In genomic region chr4:60723796-60724195, GRCh38 we compare ENCODE assay signal across 20 cellular contexts.
A peak's percentile ranks its signal among the peaks of the same experiment; 100 is the strongest.
DNase-seq lines count a peak whose midpoint lies in the region; ATAC-seq, FAIRE-seq and TF ChIP-seq lines count a peak whose summit lies in the region.
"Had no signal": no experiment of that assay in that cellular context is flagged by ENCODE, and none has a peak within 500 bp of the region (broad histone marks: within the 10 kb centered on the region; RNA-seq: fewer than 3 reads in every experiment).

No MANE protein-coding gene starts in this region.

- H2AK9ac ChIP-seq in IMR-90 (replicated peaks; ENCODE audit: low read depth, low read length, poor library complexity), result peak overlapping the region; percentile 84

- TF ChIP-seq POLR2A in IMR-90 (IDR thresholded peaks at IDR 0.05; ENCODE audit: low read depth, low read length) (no peak), testis (IDR thresholded peaks at IDR 0.05) (no peak)

- peak overlapping the region; percentile 87; the same call in 2 of the 3 replicates for H2BK15ac ChIP-seq in IMR-90 (ENCODE audit: low read depth, low read length)
- H2BK15ac ChIP-seq in mesendoderm (replicated peaks; ENCODE audit: low read depth), result peak overlapping the region; percentile 92

- H3K23ac ChIP-seq in IMR-90 (ENCODE audit: low read depth, low read length) (peak overlapping the region; percentile 93; the same call in 1 of the 2 replicates), mesendoderm (ENCODE audit: low read length) (no peak overlapping the region)

- no CpG with 5 or more reads among the region's 3 CpGs for WGBS in IMR-90 (ENCODE audit: extremely low coverage in 2 of 2, insufficient read length in 1 of 2), 2 experiments
- WGBS in mesendoderm (ENCODE audit: extremely low coverage, insufficient coverage, low lambda C conversion rate), result no CpG with 5 or more reads among the region's 3 CpGs
- WGBS in testis, 2 donors, result 81 to 85% methylated on average over 3 of the region's 3 CpGs

- DNase-seq in AG04450 (ENCODE audit: low read depth, low spot score), result no peak
- DNase-seq in IMR-90, result no peak
- DNase-seq in astrocyte (ENCODE audit: low read depth), result no peak
- DNase-seq in mesendoderm, result peak; percentile 10
- DNase-seq in Kasumi-1 (lab: John Stamatoyannopoulos, UW), result no peak
- DNase-seq in activated CD4-positive, alpha-beta memory T cell treated with anti-CD3 and anti-CD28 coated beads for 36 hours, result no peak
- no peak for DNase-seq in activated T-cell treated with anti-CD3 and anti-CD28 coated beads, Interleukin-2, amount 50 U/mL, for 72 hours
- DNase-seq in testis, result no peak
- DNase-seq: BE2C, DMS79 treated with DMSO at 0.1 percent for 48 hours, GF-D8, NCI-H187 treated with DMSO at 0.1 percent for 48 hours, NCI-H2171, SHP77 treated with DMSO at 0.1 percent for 48 hours had no signal

- no peak overlapping the region; the same call in 1 of the 2 replicates for H3K9ac ChIP-seq in IMR-90 (ENCODE audit: low read depth, low read length)
- peak overlapping the region; percentile 57 for H3K9ac ChIP-seq in astrocyte (ENCODE audit: low read length)
- H3K9ac ChIP-seq in mesendoderm (ENCODE audit: low read length), result no peak overlapping the region
- H3K9ac ChIP-seq: KMS-11 had no signal

- peak overlapping the region; percentile 99 for H4K5ac ChIP-seq in IMR-90 (ENCODE audit: low read depth, low read length)
- no peak overlapping the region for H4K5ac ChIP-seq in mesendoderm (ENCODE audit: low read length)

- no peak overlapping the region for H3K4me3 Mint-ChIP-seq in astrocyte (ENCODE audit: unreplicated experiment)
- H3K4me3 Mint-ChIP-seq in activated CD4-positive, alpha-beta memory T cell treated with anti-CD3 and anti-CD28 coated beads for 36 hours, result no peak overlapping the region
- H3K4me3 Mint-ChIP-seq in activated T-cell treated with anti-CD3 and anti-CD28 coated beads, Interleukin-2, amount 50 U/mL, for 72 hours, result no peak overlapping the region
- H3K4me3 Mint-ChIP-seq: CD4-positive, alpha-beta memory T cell; GM23338 had no signal

- peak overlapping the region; percentile 99 for H2BK20ac ChIP-seq in IMR-90 (ENCODE audit: low read depth, low read length)

- dilution Hi-C loops in IMR-90 (cut with HindIII; ENCODE audit: low sequenced_read_pairs, unreplicated experiment), result no loop called here

- FAIRE-seq in astrocyte (lab: Jason Lieb, UNC), result no peak
- FAIRE-seq: D721Med, RCC 7860 had no signal

- H2BK5ac ChIP-seq in IMR-90 (ENCODE audit: low read depth, low read length, poor library complexity, severe bottlenecking), result peak overlapping the region; percentile 99
- H2BK5ac ChIP-seq in mesendoderm (ENCODE audit: low read length), result no peak overlapping the region

- POLR2A ChIA-PET in AG04450 (lab: Yijun Ruan, JAX), result no interaction called here
- POLR2A ChIA-PET in IMR-90 (lab: Charles Lee; ENCODE audit: unreplicated experiment), result no interaction called here
- POLR2A ChIA-PET in activated CD4-positive, alpha-beta memory T cell treated with anti-CD3 and anti-CD28 coated beads for 36 hours (lab: Charles Lee), result no interaction called here

- H3K4ac ChIP-seq in IMR-90 (ENCODE audit: low read depth, low read length), result peak overlapping the region; percentile 99
- H3K4ac ChIP-seq in mesendoderm (ENCODE audit: low read depth, low read length), result no peak overlapping the region

- H3K36me3 Mint-ChIP-seq in astrocyte (ENCODE audit: low read depth, unreplicated experiment), result no peaks in the 10 kb centered on the region
- no peaks in the 10 kb centered on the region for H3K36me3 Mint-ChIP-seq in activated CD4-positive, alpha-beta memory T cell treated with anti-CD3 and anti-CD28 coated beads for 36 hours
- H3K36me3 Mint-ChIP-seq in activated T-cell treated with anti-CD3 and anti-CD28 coated beads, Interleukin-2, amount 50 U/mL, for 72 hours (ENCODE audit: insufficient read depth in 2 of 2), result no peaks in the 10 kb centered on the region
- H3K36me3 Mint-ChIP-seq: CD4-positive, alpha-beta memory T cell had no signal

- H3K27ac Mint-ChIP-seq in astrocyte (ENCODE audit: unreplicated experiment), result peak overlapping the region; percentile 78
- H3K27ac Mint-ChIP-seq in activated CD4-positive, alpha-beta memory T cell treated with anti-CD3 and anti-CD28 coated beads for 36 hours, result no peak overlapping the region
- no peak overlapping the region for H3K27ac Mint-ChIP-seq in activated T-cell treated with anti-CD3 and anti-CD28 coated beads, Interleukin-2, amount 50 U/mL, for 72 hours
- H3K27ac Mint-ChIP-seq: CD4-positive, alpha-beta memory T cell; GM23338 had no signal

- in situ Hi-C loops in IMR-90 (cut with MboI; ENCODE audit: low sequenced_read_pairs), result no loop called here

- H3K4me1 Mint-ChIP-seq in astrocyte (ENCODE audit: low read depth, unreplicated experiment), result peaks cover 21% of the 10 kb centered on the region
- H3K4me1 Mint-ChIP-seq in activated CD4-positive, alpha-beta memory T cell treated with anti-CD3 and anti-CD28 coated beads for 36 hours (ENCODE audit: low read depth), result no peaks in the 10 kb centered on the region
- H3K4me1 Mint-ChIP-seq in activated T-cell treated with anti-CD3 and anti-CD28 coated beads, Interleukin-2, amount 50 U/mL, for 72 hours (ENCODE audit: low read depth), result no peaks in the 10 kb centered on the region
- H3K4me1 Mint-ChIP-seq: CD4-positive, alpha-beta memory T cell; GM23338 had no signal

- peak overlapping the region; percentile 84 for H3K27ac ChIP-seq in AG04450 (ENCODE audit: low read depth, low read length)
- H3K27ac ChIP-seq in IMR-90 (ENCODE audit: insufficient read depth, low read length), result peak overlapping the region; percentile 99
- H3K27ac ChIP-seq in astrocyte (ENCODE audit: low read depth, low read length), result peak overlapping the region; percentile 86
- H3K27ac ChIP-seq in mesendoderm (ENCODE audit: low read depth, low read length), result no peak overlapping the region
- H3K27ac ChIP-seq in testis, result no peak overlapping the region
- H3K27ac ChIP-seq: HL-60, KMS-11 had no signal

- H3K9me3 ChIP-seq in AG04450 (ENCODE audit: control insufficient read depth, insufficient read depth, low read length) (no peaks in the 10 kb centered on the region), IMR-90 (ENCODE audit: control insufficient read depth, insufficient read depth, low read length) (no peaks in the 10 kb centered on the region), astrocyte (ENCODE audit: insufficient read depth, low read depth, low read length) (no peaks in the 10 kb centered on the region), testis (no peaks in the 10 kb centered on the region)
- H3K9me3 ChIP-seq: BE2C had no signal

- no peaks in the 10 kb centered on the region for H3K9me1 ChIP-seq in IMR-90 (ENCODE audit: insufficient read depth, low read length)

- H3K4me1 ChIP-seq in IMR-90 (ENCODE audit: control insufficient read depth, insufficient read depth, low read length) (peaks cover 16% of the 10 kb centered on the region), astrocyte (ENCODE audit: insufficient read depth, low read length) (peaks cover 15% of the 10 kb centered on the region), mesendoderm (ENCODE audit: control insufficient read depth, low read depth, low read length) (peaks cover 5% of the 10 kb centered on the region), testis (no peaks in the 10 kb centered on the region)
- H3K4me1 ChIP-seq: BE2C had no signal

- H3K9me3 Mint-ChIP-seq in astrocyte (ENCODE audit: unreplicated experiment), result no peaks in the 10 kb centered on the region
- peaks cover 17% of the 10 kb centered on the region for H3K9me3 Mint-ChIP-seq in activated CD4-positive, alpha-beta memory T cell treated with anti-CD3 and anti-CD28 coated beads for 36 hours
- H3K9me3 Mint-ChIP-seq in activated T-cell treated with anti-CD3 and anti-CD28 coated beads, Interleukin-2, amount 50 U/mL, for 72 hours, result peaks cover 1 to 2% of the 10 kb centered on the region in 2 donors
- H3K9me3 Mint-ChIP-seq: GM23338 had no signal

- H3K79me2 ChIP-seq in astrocyte (ENCODE audit: insufficient read depth, low read length) (no peaks in the 10 kb centered on the region), mesendoderm (ENCODE audit: control insufficient read depth, insufficient read depth, low read length) (no peaks in the 10 kb centered on the region)

- H3K27me3 Mint-ChIP-seq in astrocyte (ENCODE audit: low read depth, unreplicated experiment), result no peaks in the 10 kb centered on the region
- H3K27me3 Mint-ChIP-seq in activated CD4-positive, alpha-beta memory T cell treated with anti-CD3 and anti-CD28 coated beads for 36 hours, result no peaks in the 10 kb centered on the region
- no peaks in the 10 kb centered on the region for H3K27me3 Mint-ChIP-seq in activated T-cell treated with anti-CD3 and anti-CD28 coated beads, Interleukin-2, amount 50 U/mL, for 72 hours (ENCODE audit: low read depth)
- H3K27me3 Mint-ChIP-seq: CD4-positive, alpha-beta memory T cell had no signal

- TF ChIP-seq CTCF in AG04450 (IDR thresholded peaks at IDR 0.05; ENCODE audit: low read depth, low read length) (no peak), IMR-90 (conservative IDR thresholded peaks at IDR 0.05; ENCODE audit: low read depth, low read length) (no peak), astrocyte (IDR thresholded peaks at IDR 0.05; ENCODE audit: insufficient read depth, low read depth, low read length) (no peak), testis (IDR thresholded peaks at IDR 0.05) (no peak)

- H4K8ac ChIP-seq in IMR-90 (ENCODE audit: low read depth in 2 of 2, low read length in 2 of 2) (peak overlapping the region; percentile 84 to 92), mesendoderm (ENCODE audit: low read depth, low read length) (no peak overlapping the region)

- no peak for ATAC-seq in IMR-90 (ENCODE audit: low read depth)
- ATAC-seq in activated T-cell treated with anti-CD3 and anti-CD28 coated beads, Interleukin-2, amount 50 U/mL, for 72 hours (replicated peaks in 1 of 2), result no peak
- ATAC-seq: GM23338 had no signal

- peak overlapping the region; percentile 100 for H3K18ac ChIP-seq in IMR-90 (ENCODE audit: low read depth, low read length)
- H3K18ac ChIP-seq in mesendoderm (ENCODE audit: low read length), result no peak overlapping the region

- no peak overlapping the region for H3K4me3 ChIP-seq in AG04450 (ENCODE audit: low read depth, low read length)
- H3K4me3 ChIP-seq in IMR-90 (ENCODE audit: insufficient read depth, low read depth, low read length), result no peak overlapping the region
- H3K4me3 ChIP-seq in astrocyte (ENCODE audit: insufficient read depth, low read depth, low read length), result no peak overlapping the region
- no peak overlapping the region for H3K4me3 ChIP-seq in mesendoderm (ENCODE audit: low read length)
- no peak overlapping the region for H3K4me3 ChIP-seq in testis
- H3K4me3 ChIP-seq: GM23338 had no signal

- H3K4me2 ChIP-seq in IMR-90 (ENCODE audit: low read depth, low read length), result no peak overlapping the region
- peak overlapping the region; percentile 61 for H3K4me2 ChIP-seq in astrocyte (ENCODE audit: low read length)
- H3K4me2 ChIP-seq in mesendoderm (ENCODE audit: low read length), result no peak overlapping the region
- H3K4me2 ChIP-seq: GM23338, KMS-11 had no signal

- H2AK5ac ChIP-seq in IMR-90 (ENCODE audit: low read depth, low read length) (peak overlapping the region; percentile 97), mesendoderm (ENCODE audit: low read length) (no peak overlapping the region)

- intact Hi-C loops in IMR-90 (cut with micrococcal nuclease), result loop anchor here (2.0 kb wide), 1 partner anchor 39 kb away; no protein-coding TSS in a partner anchor
- intact Hi-C loops in activated CD4-positive, alpha-beta memory T cell treated with anti-CD3 and anti-CD28 coated beads for 36 hours (cut with micrococcal nuclease), result no loop called here
- intact Hi-C loops in testis (cut with DNase I; ENCODE audit: low total_unique reads), result no loop called here

- H3K14ac ChIP-seq in IMR-90 (replicated peaks; ENCODE audit: low read depth, low read length), result peak overlapping the region; percentile 83; the same call in 1 of the 2 replicates

- peak overlapping the region; percentile 98 for H4K91ac ChIP-seq in IMR-90 (ENCODE audit: insufficient read depth, low read depth, low read length)

- TF ChIP-seq RAD21 in IMR-90 (IDR thresholded peaks at IDR 0.05; ENCODE audit: low read length), result no peak

- H2BK120ac ChIP-seq in IMR-90 (ENCODE audit: low read depth, low read length) (peak overlapping the region; percentile 99), mesendoderm (ENCODE audit: low read depth, low read length) (no peak overlapping the region)

- peak overlapping the region; percentile 86 for H3K56ac ChIP-seq in IMR-90 (ENCODE audit: extremely low read depth, insufficient read depth, low read length)
- H3K56ac ChIP-seq in mesendoderm (ENCODE audit: low read length), result no peak overlapping the region

- BruUV-seq in IMR-90 (replicated peaks; lab: Mats Ljungman, UMichigan), result no TSS peak

- H3K27me3 ChIP-seq in AG04450 (ENCODE audit: control insufficient read depth, insufficient read depth, low read length) (no peaks in the 10 kb centered on the region), IMR-90 (ENCODE audit: control insufficient read depth, insufficient read depth, low read length) (no peaks in the 10 kb centered on the region), astrocyte (ENCODE audit: insufficient read depth, low read length) (no peaks in the 10 kb centered on the region), mesendoderm (ENCODE audit: insufficient read depth, low read length, poor library complexity) (no peaks in the 10 kb centered on the region), testis (no peaks in the 10 kb centered on the region)
- H3K27me3 ChIP-seq: BE2C had no signal

- H2AFZ ChIP-seq in IMR-90 (replicated peaks; ENCODE audit: low read length, poor library complexity) (peak overlapping the region; percentile 84), astrocyte (ENCODE audit: low read depth, low read length) (peak overlapping the region; percentile 51)
- H2AFZ ChIP-seq: GM23338 had no signal

- H3K79me1 ChIP-seq in IMR-90 (ENCODE audit: low read depth in 1 of 2, low read length in 2 of 2) (no peaks in the 10 kb centered on the region), mesendoderm (ENCODE audit: low read length) (no peaks in the 10 kb centered on the region)

- no peaks in the 10 kb centered on the region for H4K20me1 ChIP-seq in IMR-90 (ENCODE audit: insufficient read depth, low read length)
- H4K20me1 ChIP-seq in astrocyte (ENCODE audit: insufficient read depth, low read length), result no peaks in the 10 kb centered on the region

- no peaks in the 10 kb centered on the region for H3K36me3 ChIP-seq in IMR-90 (ENCODE audit: control insufficient read depth, insufficient read depth, low read length)
- no peaks in the 10 kb centered on the region for H3K36me3 ChIP-seq in astrocyte (ENCODE audit: insufficient read depth, low read length)
- no peaks in the 10 kb centered on the region for H3K36me3 ChIP-seq in mesendoderm (ENCODE audit: control insufficient read depth, insufficient read depth, low read length)
- H3K36me3 ChIP-seq in testis (ENCODE audit: low read depth, missing control alignments), result no peaks in the 10 kb centered on the region
- H3K36me3 ChIP-seq: BE2C had no signal

- CTCF ChIA-PET in AG04450 (lab: Charles Lee), result no interaction called here
- CTCF ChIA-PET in IMR-90 (lab: Yijun Ruan, JAX), result interaction anchor here (1.5 kb wide), 1 partner anchor 15 kb away, joined by 3 read pairs; no protein-coding TSS in a partner anchor
- CTCF ChIA-PET in activated CD4-positive, alpha-beta memory T cell treated with anti-CD3 and anti-CD28 coated beads for 36 hours (lab: Charles Lee), result no interaction called here

Comparison
In these comparisons a context has a peak if more than half of its experiments do, and no peak if none do; other contexts are left out.
1. H3K27ac ChIP-seq: peak in AG04450 (single experiment), IMR-90 (single experiment) and astrocyte (single experiment); none in mesendoderm (single experiment) and testis (0 of 2).